Comparison of ENCODE assay signal across 9 cellular contexts in genomic region chr12:46374286-46374685, GRCh38. TPM values are rescaled to one million over a fixed set of nuclear protein-coding genes. Genes with fewer than 3 reads are reported as not detected.
DNase-seq lines count a peak whose midpoint lies in the region; ATAC-seq, FAIRE-seq and TF ChIP-seq lines count a peak whose summit lies in the region.
"Had no signal": no experiment of that assay in that cellular context is flagged by ENCODE, and none has a peak within 500 bp of the region (broad histone marks: within the 10 kb centered on the region; RNA-seq: fewer than 3 reads in every experiment).

No MANE protein-coding gene starts in this region.

- no peaks in the 10 kb centered on the region for H3K27me3 Mint-ChIP-seq in stimulated activated memory B cell treated with anti-CD40 and anti-IgM and Interleukin-4, amounts not matched to agents 10 μg/mL and 1 μg/mL and 100 μg/mL, for 72 hours

- H3K9me2 ChIP-seq in hepatocyte (replicated peaks; ENCODE audit: insufficient read depth): no peaks in the 10 kb centered on the region

- H3K36me3 ChIP-seq in HEK293 (ENCODE audit: control insufficient read depth in 2 of 2, insufficient read depth in 1 of 2, low read length in 2 of 2): peaks cover 0 to 19% of the 10 kb centered on the region in 2 experiments; a peak in 1 of 3 replicates
- peaks cover 4% of the 10 kb centered on the region for H3K36me3 ChIP-seq in hepatocyte (replicated peaks; ENCODE audit: insufficient read depth, low read depth)

- H3K4me3 Mint-ChIP-seq in stimulated activated memory B cell treated with anti-CD40 and anti-IgM and Interleukin-4, amounts not matched to agents 10 μg/mL and 1 μg/mL and 100 μg/mL, for 72 hours: peak overlapping the region; percentile 96

- peak overlapping the region; percentile 74 for H2AFZ ChIP-seq in hepatocyte

- FAIRE-seq in TTC549 (lab: Jason Lieb, UNC): peak; percentile 32
- no peak for FAIRE-seq in RCC 7860 (lab: Jason Lieb, UNC)

- peak overlapping the region; percentile 76 for H3K4me2 ChIP-seq in hepatocyte

- H3K4me1 Mint-ChIP-seq in stimulated activated memory B cell treated with anti-CD40 and anti-IgM and Interleukin-4, amounts not matched to agents 10 μg/mL and 1 μg/mL and 100 μg/mL, for 72 hours: peaks cover 32% of the 10 kb centered on the region

- H3K4me1 ChIP-seq in HEK293 (ENCODE audit: control insufficient read depth, insufficient read depth, low read length) (peaks cover 14% of the 10 kb centered on the region), hepatocyte (ENCODE audit: insufficient read depth) (peaks cover 14% of the 10 kb centered on the region)

- TF ChIP-seq CTCF in HEK293 (tag by site-specific recombination; IDR thresholded peaks at IDR 0.05) (no peak), hepatocyte (IDR thresholded peaks at IDR 0.05; ENCODE audit: poor library complexity) (no peak)

- H3K4me3 ChIP-seq in HEK293 (ENCODE audit: low read depth, low read length): no peak overlapping the region
- no peak overlapping the region for H3K4me3 ChIP-seq in hepatocyte

- no peaks in the 10 kb centered on the region for H3K9me3 Mint-ChIP-seq in stimulated activated memory B cell treated with anti-CD40 and anti-IgM and Interleukin-4, amounts not matched to agents 10 μg/mL and 1 μg/mL and 100 μg/mL, for 72 hours

- no peak for ATAC-seq in stimulated activated memory B cell treated with anti-CD40 and anti-IgM and Interleukin-4, amounts not matched to agents 10 μg/mL and 1 μg/mL and 100 μg/mL, for 72 hours
- no peak for ATAC-seq in HG02973 (IDR thresholded peaks at IDR 0.05; ENCODE audit: unreplicated experiment)
- no peak for ATAC-seq in HG02852 (IDR thresholded peaks at IDR 0.05; ENCODE audit: unreplicated experiment)

- H4K20me1 ChIP-seq in hepatocyte (ENCODE audit: insufficient read depth, poor library complexity, severe bottlenecking): peaks cover 27% of the 10 kb centered on the region

- H3K36me3 Mint-ChIP-seq in stimulated activated memory B cell treated with anti-CD40 and anti-IgM and Interleukin-4, amounts not matched to agents 10 μg/mL and 1 μg/mL and 100 μg/mL, for 72 hours: peaks cover 23% of the 10 kb centered on the region

- DNase-seq in hepatocyte (ENCODE audit: low spot score) (no peak), NOMO-1 treated with DMSO at 0.1 percent for 48 hours (lab: John Stamatoyannopoulos, UW; ENCODE audit: unreplicated experiment) (no peak), RCC 7860 (ENCODE audit: low spot score) (no peak)
- DNase-seq: NCI-H226 had no signal

- H3K27ac Mint-ChIP-seq in stimulated activated memory B cell treated with anti-CD40 and anti-IgM and Interleukin-4, amounts not matched to agents 10 μg/mL and 1 μg/mL and 100 μg/mL, for 72 hours: peak overlapping the region; percentile 100

- 52% methylated on average over 1 of the region's 1 CpG for WGBS in hepatocyte (ENCODE audit: low lambda C conversion rate, missing lambda C conversion rate)

- H3K9me3 ChIP-seq in HEK293 (ENCODE audit: control insufficient read depth, insufficient read depth, low read depth, low read length) (no peaks in the 10 kb centered on the region), hepatocyte (ENCODE audit: low read depth) (no peaks in the 10 kb centered on the region)

- peaks cover 40% of the 10 kb centered on the region for H3K79me2 ChIP-seq in hepatocyte

- H3K27ac ChIP-seq in HEK293 (ENCODE audit: extremely low read depth, low read depth, low read length) (no peak overlapping the region), hepatocyte (peak overlapping the region; percentile 89)

- POLR2A ChIA-PET in HEK293 (lab: Yijun Ruan, JAX): no interaction called here

- H3K27me3 ChIP-seq in hepatocyte: no peaks in the 10 kb centered on the region

- CTCF ChIA-PET in HEK293 (lab: Yijun Ruan, JAX): interaction anchor here (1.1 kb wide), 1 partner anchor 101 kb away, joined by 3 read pairs; no protein-coding TSS in a partner anchor

TF ChIP-seq in HEK293, 187 proteins besides CTCF, POLR2A, EP300 and RAD21:
- TF ChIP-seq BCL6B (tag by site-specific recombination; IDR thresholded peaks at IDR 0.05) (no peak), YY1 (tag by site-specific recombination; IDR thresholded peaks at IDR 0.05) (no peak), FEZF1 (tag by site-specific recombination; IDR thresholded peaks at IDR 0.05) (peak; percentile 17; the same call in 1 of the 2 replicates), KLF8 (tag by site-specific recombination; IDR thresholded peaks at IDR 0.05) (no peak), PRDM6 (tag by site-specific recombination; IDR thresholded peaks at IDR 0.05) (peak; percentile 71)

RNA-seq across cellular contexts. Expression of gene SLC38A2, which starts 1.7 kb away (rescaled TPM):
- 372 and 373 TPM in 2 replicates for total RNA-seq in hepatocyte
- polyA plus RNA-seq in hepatocyte: 139 and 144 TPM in 2 replicates
